ENCODE assay signal across 10 cellular contexts in genomic region chr5:142763701-142764100, GRCh38.
"Had no signal": no experiment of that assay in that cellular context is flagged by ENCODE, and none has a peak within 500 bp of the region (broad histone marks: within the 10 kb centered on the region; RNA-seq: fewer than 3 reads in every experiment).

No MANE protein-coding gene starts in this region.

- DNase-seq: GM23248, GOT3, H9, HCEC 1CT, HFFc6, KG1 had no signal

- H3K9me3 Mint-ChIP-seq: H9, HFFc6, IgD-negative memory B cell had no signal

- H3K4me3 Mint-ChIP-seq: H9, HFFc6, IgD-negative memory B cell had no signal

- FAIRE-seq: H54, HepG2 had no signal

- H3K4me1 Mint-ChIP-seq: H9, IgD-negative memory B cell had no signal

- H3K27ac ChIP-seq: GM23248, HL-60 had no signal

- H2AFZ ChIP-seq: GM23248 had no signal

- H3K27ac Mint-ChIP-seq: H9, HFFc6 had no signal

- ATAC-seq: HepG2 had no signal

- H3K4me3 ChIP-seq: GM23248 had no signal

- H3K9ac ChIP-seq: GM23248 had no signal

- H3K27me3 Mint-ChIP-seq: IgD-negative memory B cell had no signal
